In genomic region chr6:155004017-155004416, GRCh38 we compare ENCODE assay signal across 23 cellular contexts.
"Had no signal": no experiment of that assay in that cellular context is flagged by ENCODE, and none has a peak within 500 bp of the region (broad histone marks: within the 10 kb centered on the region; RNA-seq: fewer than 3 reads in every experiment).

No MANE protein-coding gene starts in this region.

- H3K4me3 Mint-ChIP-seq: naive B cell, neural crest cell, type B pancreatic cell had no signal

- H3K9me3 ChIP-seq: esophagus squamous epithelium, right atrium auricular region, sigmoid colon, stomach, thoracic aorta had no signal

- DNase-seq: effector memory CD4-positive, alpha-beta T cell; esophagus squamous epithelium; foreskin fibroblast; head of caudate nucleus; kidney; left cardiac atrium; left ventricle myocardium superior; mesenchymal stem cell; naive B cell; sigmoid colon; stimulated activated CD4-positive, alpha-beta T cell treated with anti-CD3 and anti-CD28 coated beads, Interleukin-2, amount 100 ng/mL, for 24 hours; stimulated activated CD4-positive, alpha-beta T cell treated with anti-CD3 and anti-CD28 coated beads, Interleukin-4, amount 100 ng/mL, for 4 hours; stimulated activated naive CD4-positive, alpha-beta T cell; stomach; substantia nigra had no signal

- H3K36me3 Mint-ChIP-seq: naive B cell had no signal

- H3K27me3 Mint-ChIP-seq: type B pancreatic cell had no signal

- H3K9me3 Mint-ChIP-seq: naive B cell, neural crest cell, type B pancreatic cell had no signal

- H3K4me1 ChIP-seq: esophagus squamous epithelium, right atrium auricular region, sigmoid colon had no signal

- H3K4me3 ChIP-seq: esophagus squamous epithelium, hepatocyte, lung, right atrium auricular region, sigmoid colon, skin epidermis, stomach, thoracic aorta had no signal

- ATAC-seq: left cardiac atrium, left ventricle myocardium superior had no signal

- H3K36me3 ChIP-seq: esophagus squamous epithelium, right atrium auricular region, sigmoid colon, stomach, thoracic aorta had no signal

- H3K27ac ChIP-seq: epithelial cell of prostate, esophagus squamous epithelium, hepatocyte, right atrium auricular region, sigmoid colon, skin epidermis, stomach, thoracic aorta had no signal

- H3K27me3 ChIP-seq: esophagus squamous epithelium, hepatocyte, right atrium auricular region, sigmoid colon, stomach had no signal
